Comparison of ENCODE assay signal across 25 cellular contexts in the genomic region with DNA sequence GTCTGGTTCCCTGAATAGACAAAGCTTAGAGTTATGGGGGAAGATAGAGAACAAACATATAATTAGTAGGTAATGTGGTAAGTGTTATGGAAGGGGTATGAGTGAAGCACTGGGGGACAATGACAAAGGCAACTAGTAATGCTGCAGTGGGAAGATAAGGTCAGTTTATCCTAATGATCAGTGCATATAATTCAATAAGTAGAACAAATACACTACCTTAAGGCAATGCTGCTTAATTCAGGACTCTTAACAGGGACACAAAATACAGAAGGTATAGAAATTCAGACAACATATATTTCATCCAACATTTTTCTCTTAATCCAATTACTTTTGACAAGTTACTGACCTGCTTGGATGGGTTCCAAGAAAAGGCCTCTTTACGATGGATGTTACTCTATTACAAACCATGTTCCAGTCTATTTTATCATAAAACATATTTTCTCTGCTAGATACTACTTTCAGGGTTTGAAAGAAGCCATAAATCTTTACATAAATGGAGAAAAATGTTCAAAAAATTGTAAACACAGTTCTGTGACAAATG.
A peak's percentile ranks its signal among the peaks of the same experiment; 100 is the strongest.
DNase-seq lines count a peak whose midpoint lies in the region; TF ChIP-seq lines count a peak whose summit lies in the region.
"Had no signal": no experiment of that assay in that cellular context is flagged by ENCODE, and none has a peak within 500 bp of the region (broad histone marks: within the 10 kb centered on the region; RNA-seq: fewer than 3 reads in every experiment).

No MANE protein-coding gene starts in this region.

- H3K4me3 Mint-ChIP-seq in MCF 10A (ENCODE audit: unreplicated experiment) (no peak overlapping the region), type B pancreatic cell (peak overlapping the region; percentile 15)
- H3K4me3 Mint-ChIP-seq: CD4-positive, alpha-beta memory T cell; IgD-negative memory B cell; T-helper 17 cell had no signal

- no peaks in the 10 kb centered on the region for H3K9me3 Mint-ChIP-seq in MCF 10A (ENCODE audit: unreplicated experiment)
- no peaks in the 10 kb centered on the region for H3K9me3 Mint-ChIP-seq in type B pancreatic cell

- intact Hi-C loops in breast epithelium (cut with DNase I; ENCODE audit: low total_unique reads), result no loop called here
- intact Hi-C loops in MCF 10A (cut with micrococcal nuclease), result no loop called here

- no peaks in the 10 kb centered on the region for H3K36me3 Mint-ChIP-seq in MCF 10A (ENCODE audit: insufficient read depth, unreplicated experiment)
- H3K36me3 Mint-ChIP-seq in type B pancreatic cell, result no peaks in the 10 kb centered on the region
- H3K36me3 Mint-ChIP-seq: CD4-positive, alpha-beta memory T cell; IgD-negative memory B cell had no signal

- H3K27me3 ChIP-seq in breast epithelium, result no peaks in the 10 kb centered on the region
- H3K27me3 ChIP-seq: Peyer's patch had no signal

- BruUV-seq in MCF 10A (replicated peaks; lab: Mats Ljungman, UMichigan), result no TSS peak

- no peak for TF ChIP-seq POLR2A in breast epithelium (IDR thresholded peaks at IDR 0.05)

- no peaks in the 10 kb centered on the region for H3K36me3 ChIP-seq in breast epithelium
- H3K36me3 ChIP-seq: Peyer's patch had no signal

- no peak overlapping the region for H3K4me3 ChIP-seq in breast epithelium
- H3K4me3 ChIP-seq: Peyer's patch, SK-N-MC had no signal

- no peak for TF ChIP-seq CTCF in breast epithelium (IDR thresholded peaks at IDR 0.05)
- TF ChIP-seq CTCF in MCF 10A (IDR thresholded peaks at IDR 0.05; ENCODE audit: unreplicated experiment), result no peak
- TF ChIP-seq CTCF in type B pancreatic cell (conservative IDR thresholded peaks at IDR 0.05), result no peak

- H3K27me3 Mint-ChIP-seq in MCF 10A (ENCODE audit: insufficient read depth, unreplicated experiment) (no peaks in the 10 kb centered on the region), type B pancreatic cell (peaks cover 10% of the 10 kb centered on the region)
- H3K27me3 Mint-ChIP-seq: CD4-positive, alpha-beta memory T cell; IgD-negative memory B cell; T-helper 17 cell had no signal

- POLR2A ChIA-PET in MCF 10A (lab: Yijun Ruan, JAX), result no interaction called here

- H3K9me3 ChIP-seq in breast epithelium, result no peaks in the 10 kb centered on the region
- H3K9me3 ChIP-seq: Caco-2, Peyer's patch had no signal

- H3K4me1 Mint-ChIP-seq in MCF 10A (ENCODE audit: insufficient read depth, unreplicated experiment), result no peaks in the 10 kb centered on the region
- H3K4me1 Mint-ChIP-seq in type B pancreatic cell (ENCODE audit: unreplicated experiment), result peaks cover 4% of the 10 kb centered on the region
- H3K4me1 Mint-ChIP-seq: CD4-positive, alpha-beta memory T cell; IgD-negative memory B cell; T-helper 17 cell had no signal

- peak overlapping the region; percentile 54 to 81 for H3K27ac ChIP-seq in breast epithelium
- H3K27ac ChIP-seq: HL-60, Peyer's patch, SK-N-MC had no signal

- no peaks in the 10 kb centered on the region for H3K4me1 ChIP-seq in breast epithelium
- H3K4me1 ChIP-seq: Caco-2, Peyer's patch had no signal

- CTCF ChIA-PET in MCF 10A (lab: Yijun Ruan, JAX), result interaction anchor here (0.6 to 1.8 kb wide), 2 partner anchors 21 to 281 kb away, joined by 3 to 6 read pairs; no protein-coding TSS in a partner anchor

- no peak overlapping the region for H3K27ac Mint-ChIP-seq in MCF 10A (ENCODE audit: low read depth, unreplicated experiment)
- H3K27ac Mint-ChIP-seq in type B pancreatic cell, result no peak overlapping the region
- H3K27ac Mint-ChIP-seq: CD4-positive, alpha-beta memory T cell; IgD-negative memory B cell; T-helper 17 cell had no signal

- no peak for DNase-seq in breast epithelium (ENCODE audit: low spot score in 2 of 2)
- no peak for DNase-seq in MCF 10A (ENCODE audit: unreplicated experiment)
- DNase-seq in NCI-H69 (lab: John Stamatoyannopoulos, UW), result peak; percentile 86
- peak; percentile 13 for DNase-seq in astrocyte of the hippocampus (ENCODE audit: low read depth, low spot score)
- no peak for DNase-seq in type B pancreatic cell (ENCODE audit: extremely low spot score, unreplicated experiment)
- DNase-seq in H4 (ENCODE audit: low spot score), result no peak
- DNase-seq in DMS53 (lab: John Stamatoyannopoulos, UW), result no peak
- DNase-seq in GM19238 (ENCODE audit: insufficient read length, low spot score), result no peak
- DNase-seq: AML-193; Caco-2; CD4-positive, alpha-beta memory T cell; DMS 273 treated with DMSO at 0.1 percent for 48 hours; DMS79 treated with DMSO at 0.1 percent for 48 hours; GF-D8; NCI-H1092; NCI-H1436 treated with DMSO at 0.1 percent for 48 hours; NCI-H2029; NCI-H510A; NCI-H774; Peyer's patch; SHP77 treated with DMSO at 0.1 percent for 48 hours; T-helper 17 cell had no signal

Comparison
In these comparisons a context has a peak if more than half of its experiments do, and no peak if none do; other contexts are left out.
1. DNase-seq: peak in NCI-H69 (single experiment) and astrocyte of the hippocampus (single experiment); none in breast epithelium (0 of 2), MCF 10A (single experiment), type B pancreatic cell (single experiment), H4 (single experiment), DMS53 (single experiment) and GM19238 (single experiment).